In the genomic region with DNA sequence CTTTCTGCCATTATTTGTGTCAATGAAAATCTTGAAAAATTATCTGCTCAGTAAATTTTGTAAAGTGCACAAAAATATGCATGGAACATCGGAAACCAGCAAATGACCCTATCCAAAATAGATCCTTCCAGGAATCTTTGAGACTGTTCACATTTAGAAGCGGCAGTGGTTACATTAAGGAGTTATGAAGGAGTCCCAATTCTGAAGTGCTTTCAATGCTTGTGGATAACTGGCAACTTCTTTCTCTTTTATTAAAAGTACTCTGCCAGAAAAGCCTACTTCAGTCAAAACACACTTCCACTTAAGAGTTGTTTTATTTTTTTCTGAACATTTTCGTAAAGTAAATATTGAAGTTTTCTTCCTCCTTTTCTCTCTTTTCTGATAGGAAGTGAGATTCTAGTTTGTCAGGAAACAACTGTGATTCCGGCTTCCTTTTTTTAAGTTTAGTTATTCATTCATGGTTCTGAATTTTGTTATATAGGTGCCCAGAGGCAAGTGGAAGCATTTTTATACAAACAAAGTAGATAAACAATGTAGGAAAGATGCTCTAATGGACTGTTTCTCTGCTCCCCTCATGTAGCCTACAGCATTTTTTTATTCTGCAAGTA, we compare ENCODE assay signal across 19 cellular contexts.
DNase-seq lines count a peak whose midpoint lies in the region; TF ChIP-seq lines count a peak whose summit lies in the region.
"Had no signal": no experiment of that assay in that cellular context is flagged by ENCODE, and none has a peak within 500 bp of the region (broad histone marks: within the 10 kb centered on the region; RNA-seq: fewer than 3 reads in every experiment).

No MANE protein-coding gene starts in this region.

- CTCF ChIA-PET in OCI-LY7 (lab: Charles Lee; ENCODE audit: unreplicated experiment): no interaction called here
- CTCF ChIA-PET in CD8-positive, alpha-beta memory T cell (lab: Charles Lee): no interaction called here

- 97 to 100% methylated on average over 2 of the region's 4 CpGs for WGBS in endodermal cell (ENCODE audit: insufficient coverage in 1 of 2, insufficient read length in 1 of 2), 2 experiments

- no peak overlapping the region for H3K4me3 Mint-ChIP-seq in endodermal cell
- H3K4me3 Mint-ChIP-seq in neural progenitor cell: no peak overlapping the region
- no peak overlapping the region for H3K4me3 Mint-ChIP-seq in CD8-positive, alpha-beta memory T cell
- H3K4me3 Mint-ChIP-seq: natural killer cell treated with Interleukin-12 subunit alpha and Interleukin-12 subunit beta and Interleukin-15 and Interleukin-18, amount 100 ng/mL, for 72 hours; T-helper 2 cell treated with Interferon-gamma antibody and Interleukin-4, amounts not matched to agents 5 μg/mL and 100 μg/mL, for 36 hours had no signal

- H3K4me1 Mint-ChIP-seq in endodermal cell (peaks cover 12% of the 10 kb centered on the region), neural progenitor cell (peaks cover 41% of the 10 kb centered on the region)
- no peaks in the 10 kb centered on the region for H3K4me1 Mint-ChIP-seq in CD8-positive, alpha-beta memory T cell

- H3K27ac ChIP-seq in ACC112 (ENCODE audit: low read depth, low read length) (peak overlapping the region; percentile 93), OCI-LY7 (ENCODE audit: low read depth, low read length, poor library complexity, severe bottlenecking) (no peak overlapping the region), endodermal cell (ENCODE audit: low read depth, low read length) (peak overlapping the region; percentile 67), neural progenitor cell (no peak overlapping the region)
- H3K27ac ChIP-seq in CD8-positive, alpha-beta memory T cell (ENCODE audit: low read depth, low read length): no peak overlapping the region
- H3K27ac ChIP-seq: stomach had no signal

- no peak overlapping the region for H3K9ac ChIP-seq in endodermal cell (ENCODE audit: extremely low read depth, low read length, poor library complexity, severe bottlenecking)
- no peak overlapping the region for H3K9ac ChIP-seq in neural progenitor cell

- H3F3A ChIP-seq in neural progenitor cell (ENCODE audit: low read depth): no peaks in the 10 kb centered on the region

- no peak for DNase-seq in OCI-LY7 (ENCODE audit: low spot score)
- no peak for DNase-seq in endodermal cell
- no peak for DNase-seq in neural progenitor cell (ENCODE audit: low spot score)
- DNase-seq in DMS 273 (lab: John Stamatoyannopoulos, UW; ENCODE audit: unreplicated experiment): no peak
- DNase-seq in HK-2 (ENCODE audit: unreplicated experiment): no peak
- no peak for DNase-seq in cortex of kidney (lab: John Stamatoyannopoulos, UW)
- no peak for DNase-seq in CD8-positive, alpha-beta memory T cell
- DNase-seq: activated CD4-positive, CD25-positive, alpha-beta regulatory T cell treated with anti-CD3 and anti-CD28 coated beads, Interleukin-2, amount 50 U/mL, for 72 hours; activated effector memory CD4-positive, alpha-beta T cell treated with anti-CD3 and anti-CD28 coated beads, Interleukin-2, amount 50 U/mL, for 16 hours; amniotic stem cell; erythroblast; mammary epithelial cell; MG63; NCI-H187 treated with DMSO at 0.1 percent for 48 hours; SIG-M5; stomach had no signal

- H4K20me1 ChIP-seq in OCI-LY7 (ENCODE audit: insufficient read depth, low read length) (no peaks in the 10 kb centered on the region), neural progenitor cell (ENCODE audit: low read depth) (no peaks in the 10 kb centered on the region)

- no peaks in the 10 kb centered on the region for H3K9me2 ChIP-seq in OCI-LY7 (ENCODE audit: insufficient read depth, low read length)

- H3K27me3 Mint-ChIP-seq in endodermal cell (ENCODE audit: insufficient read depth) (no peaks in the 10 kb centered on the region), neural progenitor cell (ENCODE audit: insufficient read depth, low read depth) (no peaks in the 10 kb centered on the region)
- no peaks in the 10 kb centered on the region for H3K27me3 Mint-ChIP-seq in CD8-positive, alpha-beta memory T cell
- H3K27me3 Mint-ChIP-seq: natural killer cell treated with Interleukin-12 subunit alpha and Interleukin-12 subunit beta and Interleukin-15 and Interleukin-18, amount 100 ng/mL, for 72 hours had no signal

- H3K4me1 ChIP-seq in ACC112 (ENCODE audit: control insufficient read depth, insufficient read depth, low read length, unreplicated experiment): peaks cover 18% of the 10 kb centered on the region
- H3K4me1 ChIP-seq in OCI-LY7 (ENCODE audit: insufficient read depth, low read length, poor library complexity, severe bottlenecking): peaks cover 22% of the 10 kb centered on the region
- no peaks in the 10 kb centered on the region for H3K4me1 ChIP-seq in endodermal cell (ENCODE audit: control insufficient read depth, insufficient read depth, low read length)
- H3K4me1 ChIP-seq in neural progenitor cell: peaks cover 16% of the 10 kb centered on the region
- no peaks in the 10 kb centered on the region for H3K4me1 ChIP-seq in CD8-positive, alpha-beta memory T cell (ENCODE audit: insufficient read depth, low read length)

- H3K4me2 ChIP-seq in OCI-LY7 (ENCODE audit: low read length) (peak overlapping the region; percentile 10; the same call in 1 of the 2 replicates), neural progenitor cell (no peak overlapping the region)

- BruUV-seq in OCI-LY7 (replicated peaks; lab: Mats Ljungman, UMichigan): no TSS peak

- H3K79me2 ChIP-seq in ACC112 (ENCODE audit: control insufficient read depth, insufficient read depth, low read length, unreplicated experiment): no peaks in the 10 kb centered on the region
- H3K79me2 ChIP-seq in OCI-LY7 (ENCODE audit: insufficient read depth, low read depth, low read length): no peaks in the 10 kb centered on the region
- no peaks in the 10 kb centered on the region for H3K79me2 ChIP-seq in neural progenitor cell (ENCODE audit: low read depth)

- POLR2A ChIA-PET in OCI-LY7 (lab: Charles Lee): interaction anchor here (0.5 to 1.5 kb wide), 4 partner anchors 9 to 197 kb away, joined by 3 to 6 read pairs (median 4); no protein-coding TSS in a partner anchor
- POLR2A ChIA-PET in CD8-positive, alpha-beta memory T cell (lab: Charles Lee): no interaction called here

- H3K27me3 ChIP-seq in ACC112 (ENCODE audit: insufficient read depth, low read length) (no peaks in the 10 kb centered on the region), endodermal cell (ENCODE audit: control insufficient read depth, insufficient read depth, low read length, poor library complexity, severe bottlenecking) (no peaks in the 10 kb centered on the region), neural progenitor cell (no peaks in the 10 kb centered on the region)
- no peaks in the 10 kb centered on the region for H3K27me3 ChIP-seq in CD8-positive, alpha-beta memory T cell (ENCODE audit: insufficient read depth, low read length, poor library complexity, severe bottlenecking)
- H3K27me3 ChIP-seq: MG63, stomach had no signal

- H3K36me3 Mint-ChIP-seq in endodermal cell (ENCODE audit: low read depth): no peaks in the 10 kb centered on the region
- no peaks in the 10 kb centered on the region for H3K36me3 Mint-ChIP-seq in neural progenitor cell
- no peaks in the 10 kb centered on the region for H3K36me3 Mint-ChIP-seq in CD8-positive, alpha-beta memory T cell
- H3K36me3 Mint-ChIP-seq: natural killer cell treated with Interleukin-12 subunit alpha and Interleukin-12 subunit beta and Interleukin-15 and Interleukin-18, amount 100 ng/mL, for 72 hours had no signal

- H3K36me3 ChIP-seq in ACC112 (ENCODE audit: insufficient read depth, low read length): no peaks in the 10 kb centered on the region
- H3K36me3 ChIP-seq in OCI-LY7 (ENCODE audit: insufficient read depth, low read length): no peaks in the 10 kb centered on the region
- no peaks in the 10 kb centered on the region for H3K36me3 ChIP-seq in endodermal cell (ENCODE audit: control insufficient read depth, insufficient read depth, low read length)
- no peaks in the 10 kb centered on the region for H3K36me3 ChIP-seq in neural progenitor cell
- no peaks in the 10 kb centered on the region for H3K36me3 ChIP-seq in CD8-positive, alpha-beta memory T cell (ENCODE audit: insufficient read depth, low read length)
- H3K36me3 ChIP-seq: MG63, stomach had no signal

- intact Hi-C loops in OCI-LY7 (cut with micrococcal nuclease; ENCODE audit: unreplicated experiment): no loop called here

- H3K9me3 ChIP-seq in OCI-LY7 (ENCODE audit: low read length) (no peaks in the 10 kb centered on the region), endodermal cell (ENCODE audit: control insufficient read depth, low read length) (no peaks in the 10 kb centered on the region), neural progenitor cell (ENCODE audit: low read depth) (no peaks in the 10 kb centered on the region)
- H3K9me3 ChIP-seq in CD8-positive, alpha-beta memory T cell (ENCODE audit: low read length): no peaks in the 10 kb centered on the region
- H3K9me3 ChIP-seq: MG63, stomach had no signal

- no peak overlapping the region for H3K27ac Mint-ChIP-seq in endodermal cell
- peak overlapping the region; percentile 98 for H3K27ac Mint-ChIP-seq in neural progenitor cell
- H3K27ac Mint-ChIP-seq in CD8-positive, alpha-beta memory T cell: no peak overlapping the region
- H3K27ac Mint-ChIP-seq: natural killer cell treated with Interleukin-12 subunit alpha and Interleukin-12 subunit beta and Interleukin-15 and Interleukin-18, amount 100 ng/mL, for 72 hours; T-helper 2 cell treated with Interferon-gamma antibody and Interleukin-4, amounts not matched to agents 5 μg/mL and 100 μg/mL, for 36 hours had no signal

- H2AFZ ChIP-seq in ACC112 (ENCODE audit: low read length, unreplicated experiment) (peak overlapping the region; percentile 73), OCI-LY7 (ENCODE audit: low read length) (no peak overlapping the region; the same call in 1 of the 2 replicates), neural progenitor cell (replicated peaks) (peak overlapping the region; percentile 55)

- TF ChIP-seq CTCF in OCI-LY7 (conservative IDR thresholded peaks at IDR 0.05; ENCODE audit: low read length) (no peak), endodermal cell (conservative IDR thresholded peaks at IDR 0.05) (no peak), neural progenitor cell (IDR thresholded peaks at IDR 0.05) (no peak)

- H3K9me3 Mint-ChIP-seq in endodermal cell (no peaks in the 10 kb centered on the region), neural progenitor cell (no peaks in the 10 kb centered on the region)
- peaks cover 0 to 8% (median 0%) of the 10 kb centered on the region in 5 donors for H3K9me3 Mint-ChIP-seq in CD8-positive, alpha-beta memory T cell
- H3K9me3 Mint-ChIP-seq: natural killer cell treated with Interleukin-12 subunit alpha and Interleukin-12 subunit beta and Interleukin-15 and Interleukin-18, amount 100 ng/mL, for 72 hours; T-helper 2 cell treated with Interferon-gamma antibody and Interleukin-4, amounts not matched to agents 5 μg/mL and 100 μg/mL, for 36 hours had no signal

- H3K4me3 ChIP-seq in ACC112 (ENCODE audit: low read depth, low read length): peak overlapping the region; percentile 62
- H3K4me3 ChIP-seq in OCI-LY7 (ENCODE audit: low read depth, low read length, poor library complexity, severe bottlenecking): no peak overlapping the region
- H3K4me3 ChIP-seq in endodermal cell (ENCODE audit: low read length): no peak overlapping the region
- no peak overlapping the region for H3K4me3 ChIP-seq in neural progenitor cell
- no peak overlapping the region for H3K4me3 ChIP-seq in CD8-positive, alpha-beta memory T cell (ENCODE audit: low read length)
- H3K4me3 ChIP-seq: MG63, stomach had no signal

Comparison
In these comparisons a context has a peak if more than half of its experiments do, and no peak if none do; other contexts are left out.
1. H3K27ac ChIP-seq: peak in ACC112 (single experiment) and endodermal cell (single experiment); none in OCI-LY7 (single experiment), neural progenitor cell (single experiment) and CD8-positive, alpha-beta memory T cell (single experiment).